ENCODE assay signal across 14 cellular contexts in genomic region chr14:77014004-77014604, GRCh38. TPM values are rescaled to one million over a fixed set of nuclear protein-coding genes. Genes with fewer than 3 reads are reported as not detected.
DNase-seq lines count a peak whose midpoint lies in the region; ATAC-seq and TF ChIP-seq lines count a peak whose summit lies in the region.
"Had no signal": no experiment of that assay in that cellular context is flagged by ENCODE, and none has a peak within 500 bp of the region (broad histone marks: within the 10 kb centered on the region; RNA-seq: fewer than 3 reads in every experiment).

No MANE protein-coding gene starts in this region.

- no peak overlapping the region for H3K27ac Mint-ChIP-seq in activated naive CD8-positive, alpha-beta T cell treated with anti-CD3 and anti-CD28 coated beads, Interleukin-2, amount 50 U/mL, for 24 hours
- H3K27ac Mint-ChIP-seq: activated T-cell treated with anti-CD3 and anti-CD28 coated beads, Interleukin-2, amount 50 U/mL, for 24 hours; T-helper 17 cell had no signal

- H3K36me3 Mint-ChIP-seq in activated naive CD8-positive, alpha-beta T cell treated with anti-CD3 and anti-CD28 coated beads, Interleukin-2, amount 50 U/mL, for 24 hours (ENCODE audit: low read depth), result no peaks in the 10 kb centered on the region

- DNase-seq in G401 (ENCODE audit: low spot score) (peak; percentile 34), caudate nucleus (lab: John Stamatoyannopoulos, UW) (peak in 37 of 61 donors; percentile 10 to 78 (median 37)), iPS-NIHi11 (ENCODE audit: low spot score) (peak; percentile 73), retinal pigment epithelial cell (ENCODE audit: low read depth) (peak; percentile 98), NCI-H1436 (lab: John Stamatoyannopoulos, UW) (no peak), GM19238 (ENCODE audit: insufficient read length, low spot score) (no peak), LoVo (ENCODE audit: low spot score) (no peak)
- DNase-seq in activated naive CD8-positive, alpha-beta T cell treated with anti-CD3 and anti-CD28 coated beads, Interleukin-2, amount 50 U/mL, for 24 hours, result no peak
- DNase-seq: activated T-cell treated with anti-CD3 and anti-CD28 coated beads, Interleukin-2, amount 50 U/mL, for 24 hours; mammary epithelial cell; NCI-H345; T-helper 17 cell had no signal

- H3K27ac ChIP-seq in caudate nucleus (ENCODE audit: low read depth, low read length), result no peak overlapping the region
- H3K27ac ChIP-seq: HL-60 had no signal

- H3K9me3 Mint-ChIP-seq in activated naive CD8-positive, alpha-beta T cell treated with anti-CD3 and anti-CD28 coated beads, Interleukin-2, amount 50 U/mL, for 24 hours, result no peaks in the 10 kb centered on the region
- H3K9me3 Mint-ChIP-seq: activated T-cell treated with anti-CD3 and anti-CD28 coated beads, Interleukin-2, amount 50 U/mL, for 24 hours had no signal

- H3K4me3 Mint-ChIP-seq in activated naive CD8-positive, alpha-beta T cell treated with anti-CD3 and anti-CD28 coated beads, Interleukin-2, amount 50 U/mL, for 24 hours, result no peak overlapping the region
- H3K4me3 Mint-ChIP-seq: activated T-cell treated with anti-CD3 and anti-CD28 coated beads, Interleukin-2, amount 50 U/mL, for 24 hours; T-helper 17 cell had no signal

- no peak for TF ChIP-seq CTCF in retinal pigment epithelial cell (conservative IDR thresholded peaks at IDR 0.05; ENCODE audit: low read depth, low read length)

- ATAC-seq in activated naive CD8-positive, alpha-beta T cell treated with anti-CD3 and anti-CD28 coated beads, Interleukin-2, amount 50 U/mL, for 24 hours, result no peak
- ATAC-seq: T-helper 17 cell had no signal

- no peak overlapping the region for H3K4me3 ChIP-seq in retinal pigment epithelial cell (ENCODE audit: low read length)
- H3K4me3 ChIP-seq: HAP-1 had no signal

- no peaks in the 10 kb centered on the region for H3K27me3 Mint-ChIP-seq in activated naive CD8-positive, alpha-beta T cell treated with anti-CD3 and anti-CD28 coated beads, Interleukin-2, amount 50 U/mL, for 24 hours
- H3K27me3 Mint-ChIP-seq: activated T-cell treated with anti-CD3 and anti-CD28 coated beads, Interleukin-2, amount 50 U/mL, for 24 hours; T-helper 17 cell had no signal

- H3K4me1 Mint-ChIP-seq in activated naive CD8-positive, alpha-beta T cell treated with anti-CD3 and anti-CD28 coated beads, Interleukin-2, amount 50 U/mL, for 24 hours, result peaks cover 4% of the 10 kb centered on the region

- in situ Hi-C loops in G401 (cut with HindIII; ENCODE audit: low sequenced_read_pairs), result no loop called here

RNA-seq across cellular contexts. Expression of gene IRF2BPL, which starts 14.4 kb away (rescaled TPM):
- total RNA-seq in G401 (2014; rRNA removed; shearing (Covaris generic)), result 57.2 and 59.4 TPM in 2 replicates

Comparison
In these comparisons a context has a peak if more than half of its experiments do, and no peak if none do; other contexts are left out.
1. DNase-seq: peak in G401 (single experiment), caudate nucleus (37 of 61), iPS-NIHi11 (single experiment) and retinal pigment epithelial cell (single experiment); none in activated naive CD8-positive, alpha-beta T cell treated with anti-CD3 and anti-CD28 coated beads, Interleukin-2, amount 50 U/mL, for 24 hours (single experiment), NCI-H1436 (single experiment), GM19238 (single experiment) and LoVo (single experiment).